19 cellular contexts compared by ENCODE assay signal in the genomic region with DNA sequence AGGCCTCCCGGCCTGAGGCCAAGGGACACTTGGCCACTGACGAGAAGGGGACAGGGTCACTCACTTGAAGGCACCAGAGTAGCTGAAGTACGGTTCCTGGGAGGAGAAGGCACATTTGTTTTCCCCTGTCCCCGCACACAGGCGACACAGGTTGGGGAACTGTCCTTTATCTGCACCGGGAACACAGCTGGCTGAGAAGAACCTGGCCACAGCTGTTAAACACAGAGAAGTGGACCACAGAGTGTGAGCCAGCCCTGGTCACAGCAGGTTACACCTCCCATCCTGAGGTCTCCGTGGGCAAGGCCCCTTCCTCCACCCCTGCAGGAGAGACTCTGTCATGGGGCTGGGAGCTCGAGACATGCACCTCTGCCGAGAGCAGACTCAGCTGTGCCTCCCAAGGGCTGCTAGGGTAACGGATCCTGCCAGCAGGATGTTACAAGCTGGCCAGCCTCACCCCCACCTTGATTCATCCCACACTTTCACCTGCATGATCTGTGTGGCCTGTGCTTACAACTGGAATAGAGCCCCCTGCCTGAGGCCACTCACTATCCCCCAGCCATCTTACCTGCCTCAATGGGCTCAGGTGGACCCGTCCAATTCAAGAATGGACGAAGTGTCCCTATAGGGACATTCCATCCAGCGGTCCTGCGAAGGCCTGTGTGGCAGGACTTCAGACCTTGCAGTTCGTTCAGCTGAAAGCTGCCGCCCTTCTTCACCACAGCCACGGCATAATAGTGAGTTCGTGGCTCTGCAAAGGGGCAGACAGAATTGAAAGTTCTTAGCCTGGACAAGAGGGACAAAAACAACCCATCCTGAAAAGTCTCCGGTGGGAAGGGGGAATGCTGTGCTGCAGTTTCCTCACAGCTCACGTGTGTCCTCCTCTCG. TPM values are rescaled to one million over a fixed set of nuclear protein-coding genes. Genes with fewer than 3 reads are reported as not detected.
DNase-seq lines count a peak whose midpoint lies in the region; FAIRE-seq and TF ChIP-seq lines count a peak whose summit lies in the region.
"Had no signal": no experiment of that assay in that cellular context is flagged by ENCODE, and none has a peak within 500 bp of the region (broad histone marks: within the 10 kb centered on the region; RNA-seq: fewer than 3 reads in every experiment).

No MANE protein-coding gene starts in this region.

- H3K4ac ChIP-seq in H1 (replicated peaks; ENCODE audit: insufficient read length, low read depth, low read length) (no peak overlapping the region), neuronal stem cell (ENCODE audit: low read length) (no peak overlapping the region)

- H4K8ac ChIP-seq in H1 (ENCODE audit: extremely low read depth, insufficient read depth, low read length) = no peak overlapping the region
- no peak overlapping the region for H4K8ac ChIP-seq in neuronal stem cell (ENCODE audit: low read depth, low read length)

- no peak overlapping the region for H3K4me3 Mint-ChIP-seq in activated CD4-positive, alpha-beta memory T cell treated with anti-CD3 and anti-CD28 coated beads, Interleukin-2, amount 10 ng/mL, durations not matched to agents 7 days and 5 days
- no peak overlapping the region for H3K4me3 Mint-ChIP-seq in activated CD4-positive, alpha-beta memory T cell treated with anti-CD3 and anti-CD28 coated beads for 36 hours
- no peak overlapping the region for H3K4me3 Mint-ChIP-seq in CD14-positive monocyte
- H3K4me3 Mint-ChIP-seq: HFFc6 had no signal

- intact Hi-C loops in activated CD4-positive, alpha-beta memory T cell treated with anti-CD3 and anti-CD28 coated beads for 36 hours (cut with micrococcal nuclease) = no loop called here
- intact Hi-C loops in CD14-positive monocyte (cut with micrococcal nuclease) = no loop called here

- H3K79me2 ChIP-seq in H1 (ENCODE audit: control insufficient read depth in 1 of 2, insufficient read depth in 2 of 2, low read length in 2 of 2) = no peaks in the 10 kb centered on the region

- TF ChIP-seq CTCF in GM13976 (IDR thresholded peaks at IDR 0.05; ENCODE audit: borderline replicate concordance, control extremely low read depth, extremely low read depth, insufficient read depth, missing control alignments) = no peak
- no peak for TF ChIP-seq CTCF in H1 (IDR thresholded peaks at IDR 0.05; ENCODE audit: control extremely low read depth in 1 of 3, insufficient read depth in 1 of 3, low read depth in 1 of 3, low read length in 3 of 3)
- no peak for TF ChIP-seq CTCF in CD14-positive monocyte (IDR thresholded peaks at IDR 0.05)

- no peaks in the 10 kb centered on the region for H3K36me3 Mint-ChIP-seq in activated CD4-positive, alpha-beta memory T cell treated with anti-CD3 and anti-CD28 coated beads, Interleukin-2, amount 10 ng/mL, durations not matched to agents 7 days and 5 days (ENCODE audit: low read depth)
- no peaks in the 10 kb centered on the region for H3K36me3 Mint-ChIP-seq in activated CD4-positive, alpha-beta memory T cell treated with anti-CD3 and anti-CD28 coated beads for 36 hours
- no peaks in the 10 kb centered on the region for H3K36me3 Mint-ChIP-seq in CD14-positive monocyte

- H2BK120ac ChIP-seq in H1 (replicated peaks; ENCODE audit: low read depth, low read length) (no peak overlapping the region), neuronal stem cell (ENCODE audit: low read depth, low read length) (no peak overlapping the region)

- peaks cover 39% of the 10 kb centered on the region for H3K27me3 Mint-ChIP-seq in activated CD4-positive, alpha-beta memory T cell treated with anti-CD3 and anti-CD28 coated beads, Interleukin-2, amount 10 ng/mL, durations not matched to agents 7 days and 5 days
- peaks cover 13% of the 10 kb centered on the region for H3K27me3 Mint-ChIP-seq in activated CD4-positive, alpha-beta memory T cell treated with anti-CD3 and anti-CD28 coated beads for 36 hours
- peaks cover 3 to 15% (median 4%) of the 10 kb centered on the region in 3 donors for H3K27me3 Mint-ChIP-seq in CD14-positive monocyte (ENCODE audit: low read depth in 3 of 3)

- H3K27ac ChIP-seq in H1 (ENCODE audit: low read depth, low read length) = no peak overlapping the region
- H3K27ac ChIP-seq in neuronal stem cell (replicated peaks; ENCODE audit: low read length) = no peak overlapping the region
- H3K27ac ChIP-seq: 22Rv1, C4-2B, KMS-11 had no signal

- H3K27me3 ChIP-seq in H1 (replicated peaks in 1 of 4; ENCODE audit: control insufficient read depth in 3 of 4, extremely low read depth in 1 of 4, insufficient read depth in 3 of 4, low read length in 3 of 4) = no peaks in the 10 kb centered on the region
- H3K27me3 ChIP-seq in neuronal stem cell (ENCODE audit: control insufficient read depth in 3 of 3, insufficient read depth in 3 of 3, low read depth in 1 of 3, low read length in 3 of 3) = no peaks in the 10 kb centered on the region

- TF ChIP-seq EP300 in H1 (IDR thresholded peaks at IDR 0.05; ENCODE audit: borderline replicate concordance in 1 of 2, low read depth in 2 of 2, low read length in 2 of 2) = no peak

- H3K4me1 ChIP-seq in H1 (replicated peaks in 1 of 4; ENCODE audit: control insufficient read depth in 3 of 4, insufficient read depth in 4 of 4, low read length in 3 of 4) (no peaks in the 10 kb centered on the region), neuronal stem cell (ENCODE audit: control insufficient read depth in 2 of 2, insufficient read depth in 1 of 2, low read depth in 1 of 2, low read length in 2 of 2) (no peaks in the 10 kb centered on the region)

- H2BK15ac ChIP-seq in H1 (ENCODE audit: low read length) (0 out of 2 replicates have a peak overlapping the region, but pooled peaks have one; percentile 16), neuronal stem cell (ENCODE audit: low read length) (peak overlapping the region; percentile 24)

- WGBS in H1 (ENCODE audit: extremely low coverage in 1 of 2, insufficient coverage in 1 of 2, insufficient read length in 1 of 2, insufficient replicate concordance in 2 of 2, low coverage in 1 of 2, low lambda C conversion rate in 2 of 2, missing lambda C conversion rate in 1 of 2), 2 experiments = 88% methylated on average over 21 of the region's 21 CpGs; no CpG with 5 or more reads in 1 of the 2 experiments
- WGBS in neuronal stem cell (ENCODE audit: extremely low coverage in 2 of 2, insufficient read length in 2 of 2, insufficient replicate concordance in 1 of 2), 2 donors = no CpG with 5 or more reads among the region's 21 CpGs

- H3K27ac Mint-ChIP-seq in activated CD4-positive, alpha-beta memory T cell treated with anti-CD3 and anti-CD28 coated beads, Interleukin-2, amount 10 ng/mL, durations not matched to agents 7 days and 5 days = no peak overlapping the region
- no peak overlapping the region for H3K27ac Mint-ChIP-seq in activated CD4-positive, alpha-beta memory T cell treated with anti-CD3 and anti-CD28 coated beads for 36 hours
- no peak overlapping the region for H3K27ac Mint-ChIP-seq in CD14-positive monocyte
- H3K27ac Mint-ChIP-seq: HFFc6 had no signal

- FAIRE-seq in H1 (lab: Jason Lieb, UNC) = no peak

- H3K18ac ChIP-seq in H1 (ENCODE audit: extremely low read depth, low read length) (no peak overlapping the region), neuronal stem cell (ENCODE audit: low read length) (peak overlapping the region; percentile 80)

- peak; percentile 9 for DNase-seq in activated CD4-positive, alpha-beta memory T cell treated with anti-CD3 and anti-CD28 coated beads, Interleukin-2, amount 10 ng/mL, durations not matched to agents 7 days and 5 days
- no peak for DNase-seq in activated CD4-positive, alpha-beta memory T cell treated with anti-CD3 and anti-CD28 coated beads for 36 hours
- DNase-seq in GM13976 (ENCODE audit: low spot score) (peak; percentile 16), H1 (ENCODE audit: low read depth in 1 of 2, low spot score in 2 of 2) (no peak), neuronal stem cell (ENCODE audit: low spot score) (no peak), CD14-positive monocyte (ENCODE audit: low spot score) (no peak), mucosa of gallbladder (ENCODE audit: low spot score) (no peak), putamen (ENCODE audit: low spot score) (no peak)
- DNase-seq: H7, HFFc6, NCI-H1105, NCI-H146, NCI-H2029 treated with DMSO at 0.1 percent for 48 hours, NCI-H226, NCI-H510A treated with DMSO at 0.1 percent for 48 hours, NCI-H82 had no signal

- no peak overlapping the region for H3K56ac ChIP-seq in H1 (replicated peaks; ENCODE audit: insufficient read length, low read depth, low read length)

- H3K14ac ChIP-seq in H1 (ENCODE audit: insufficient read length) (no peak overlapping the region), neuronal stem cell (ENCODE audit: low read length) (no peak overlapping the region)

- H3K4me3 ChIP-seq in H1 (ENCODE audit: extremely low read depth in 1 of 4, insufficient read depth in 2 of 4, low read depth in 3 of 4, low read length in 4 of 4) (no peak overlapping the region), neuronal stem cell (ENCODE audit: low read length in 2 of 2) (peak overlapping the region in 1 of 2 donors; percentile 2)

- 0 out of 2 replicates have a peak overlapping the region, but pooled peaks have one; percentile 35 for H2BK5ac ChIP-seq in H1 (ENCODE audit: low read depth, low read length)
- peak overlapping the region; percentile 59 for H2BK5ac ChIP-seq in neuronal stem cell (ENCODE audit: low read length)

- H3K23ac ChIP-seq in H1 (ENCODE audit: insufficient read length) = no peak overlapping the region
- peak overlapping the region; percentile 57 for H3K23ac ChIP-seq in neuronal stem cell (ENCODE audit: low read depth, low read length, poor library complexity)

- H3K36me3 ChIP-seq in H1 (ENCODE audit: control insufficient read depth in 2 of 4, insufficient read depth in 4 of 4, low read length in 3 of 4) (no peaks in the 10 kb centered on the region), neuronal stem cell (replicated peaks in 1 of 2; ENCODE audit: control insufficient read depth in 2 of 2, insufficient read depth in 2 of 2, low read length in 2 of 2) (no peaks in the 10 kb centered on the region)

- CTCF ChIA-PET in activated CD4-positive, alpha-beta memory T cell treated with anti-CD3 and anti-CD28 coated beads, Interleukin-2, amount 10 ng/mL, durations not matched to agents 7 days and 5 days (lab: Charles Lee) = no interaction called here
- CTCF ChIA-PET in activated CD4-positive, alpha-beta memory T cell treated with anti-CD3 and anti-CD28 coated beads for 36 hours (lab: Charles Lee) = interaction anchor here (0.7 kb wide), 1 partner anchor 248 kb away, joined by 3 read pairs; no protein-coding TSS in a partner anchor
- CTCF ChIA-PET in H1 (lab: Charles Lee; ENCODE audit: partially characterized antibody) = interaction anchor here (0.7 to 4.5 kb wide), 3 partner anchors 11 to 216 kb away, joined by 3 to 22 read pairs (median 4); no protein-coding TSS in a partner anchor

- no peak overlapping the region for H4K91ac ChIP-seq in H1 (replicated peaks; ENCODE audit: insufficient read length, low read length)
- no peak overlapping the region for H4K91ac ChIP-seq in neuronal stem cell (ENCODE audit: low read depth, low read length, poor library complexity)

- H2BK20ac ChIP-seq in H1 (ENCODE audit: low read length) = no peak overlapping the region

- in situ Hi-C loops in GM13976 (cut with MboI; ENCODE audit: low sequenced_read_pairs, unreplicated experiment) = no loop called here

- H3K23me2 ChIP-seq in H1 (ENCODE audit: low read depth, low read length) = no peaks in the 10 kb centered on the region

- peaks cover 4% of the 10 kb centered on the region for H3K4me1 Mint-ChIP-seq in activated CD4-positive, alpha-beta memory T cell treated with anti-CD3 and anti-CD28 coated beads, Interleukin-2, amount 10 ng/mL, durations not matched to agents 7 days and 5 days
- H3K4me1 Mint-ChIP-seq in activated CD4-positive, alpha-beta memory T cell treated with anti-CD3 and anti-CD28 coated beads for 36 hours (ENCODE audit: low read depth) = no peaks in the 10 kb centered on the region
- H3K4me1 Mint-ChIP-seq in CD14-positive monocyte = no peaks in the 10 kb centered on the region

- H3K9me3 ChIP-seq in H1 (ENCODE audit: insufficient read depth in 2 of 2, low read depth in 1 of 2, low read length in 1 of 2) (no peaks in the 10 kb centered on the region), neuronal stem cell (replicated peaks in 1 of 2; ENCODE audit: control insufficient read depth in 2 of 2, insufficient read depth in 1 of 2, low read depth in 1 of 2, low read length in 2 of 2) (no peaks in the 10 kb centered on the region)

- H2AK5ac ChIP-seq in H1 (ENCODE audit: low read depth, low read length) = no peak overlapping the region
- H2AK5ac ChIP-seq in neuronal stem cell (ENCODE audit: low read depth, low read length) = no peak overlapping the region

- H2AFZ ChIP-seq in H1 (ENCODE audit: low read length) (no peak overlapping the region), neuronal stem cell (ENCODE audit: low read length) (no peak overlapping the region)

- no peak overlapping the region for H4K5ac ChIP-seq in H1 (ENCODE audit: insufficient read length, low read depth, low read length)

- no peak for TF ChIP-seq POLR2A in H1 (IDR thresholded peaks at IDR 0.05; ENCODE audit: control extremely low read depth in 1 of 2, low read depth in 2 of 2, low read length in 2 of 2)

- H2BK12ac ChIP-seq in H1 (ENCODE audit: low read depth, low read length) (peak overlapping the region; percentile 27; the same call in 1 of the 2 replicates), neuronal stem cell (ENCODE audit: low read length) (peak overlapping the region; percentile 23)

- POLR2A ChIA-PET in activated CD4-positive, alpha-beta memory T cell treated with anti-CD3 and anti-CD28 coated beads, Interleukin-2, amount 10 ng/mL, durations not matched to agents 7 days and 5 days (lab: Charles Lee) = no interaction called here
- POLR2A ChIA-PET in activated CD4-positive, alpha-beta memory T cell treated with anti-CD3 and anti-CD28 coated beads for 36 hours (lab: Charles Lee) = no interaction called here
- POLR2A ChIA-PET in H1 (lab: Charles Lee; ENCODE audit: partially characterized antibody) = no interaction called here

- no peak overlapping the region for H3K4me2 ChIP-seq in H1 (ENCODE audit: insufficient read depth in 1 of 2, low read depth in 2 of 2, low read length in 2 of 2)
- no peak overlapping the region for H3K4me2 ChIP-seq in neuronal stem cell (ENCODE audit: insufficient read depth, low read length, poor library complexity, severe bottlenecking)
- H3K4me2 ChIP-seq: KMS-11 had no signal

- H3K9me3 Mint-ChIP-seq in activated CD4-positive, alpha-beta memory T cell treated with anti-CD3 and anti-CD28 coated beads, Interleukin-2, amount 10 ng/mL, durations not matched to agents 7 days and 5 days = no peaks in the 10 kb centered on the region
- no peaks in the 10 kb centered on the region for H3K9me3 Mint-ChIP-seq in activated CD4-positive, alpha-beta memory T cell treated with anti-CD3 and anti-CD28 coated beads for 36 hours
- peaks cover 0 to 9% (median 2%) of the 10 kb centered on the region in 7 donors for H3K9me3 Mint-ChIP-seq in CD14-positive monocyte

- no peak for TF ChIP-seq RAD21 in H1 (IDR thresholded peaks at IDR 0.05 in 1 of 2, conservative IDR thresholded peaks at IDR 0.05 in 1 of 2; ENCODE audit: low read depth in 2 of 2, low read length in 2 of 2)

- H3K79me1 ChIP-seq in H1 (ENCODE audit: low read depth, low read length) (no peaks in the 10 kb centered on the region), neuronal stem cell (ENCODE audit: low read depth, low read length) (no peaks in the 10 kb centered on the region)

- no peaks in the 10 kb centered on the region for H4K20me1 ChIP-seq in H1 (replicated peaks in 1 of 2; ENCODE audit: control insufficient read depth in 1 of 2, insufficient read depth in 2 of 2, low read length in 2 of 2)

- H3K9ac ChIP-seq in H1 (replicated peaks in 1 of 4; ENCODE audit: extremely low read depth in 1 of 4, low read depth in 3 of 4, low read length in 3 of 4) = no peak overlapping the region
- H3K9ac ChIP-seq in neuronal stem cell (ENCODE audit: low read depth, low read length, poor library complexity) = no peak overlapping the region
- H3K9ac ChIP-seq: KMS-11 had no signal

RNA-seq across cellular contexts. Expression of a gene that starts 9.2 kb away (rescaled TPM):
- not detected for total RNA-seq in activated CD4-positive, alpha-beta memory T cell treated with anti-CD3 and anti-CD28 coated beads, Interleukin-2, amount 10 ng/mL, durations not matched to agents 7 days and 5 days
- total RNA-seq in activated CD4-positive, alpha-beta memory T cell treated with anti-CD3 and anti-CD28 coated beads for 36 hours = not detected
- 0.80 and 0.99 TPM in 2 replicates for total RNA-seq in H1 (2021; fragmentation: NEBNext Ultra II Directional; extraction: Animal tissue kit (Norgen Biotek cat#: 25700))
- polyA plus RNA-seq in H1 (2011; rRNA removed) = 0.23 and 0.36 TPM in 2 replicates
- 0.36 TPM for polyA plus RNA-seq in H1 (2011; cell fraction: cytosol; rRNA removed)
- 0.76 TPM for polyA plus RNA-seq in H1 (2011; cell fraction: nucleus; rRNA removed)
- 0.41 to 0.60 TPM (median 0.47 TPM) in 4 replicates for polyA plus RNA-seq in H1 (2012, experiment 1 of 2)
- polyA plus RNA-seq in H1 (2012, experiment 2 of 2) = 0.66 TPM
- 0.55 TPM for polyA plus RNA-seq in H1 (2013, experiment 1 of 2)
- polyA plus RNA-seq in H1 (2013, experiment 2 of 2) = 0.50 TPM
- polyA minus RNA-seq in H1 (2011; rRNA and poly(A)+ RNA removed) = 0.28 and 0.93 TPM in 2 replicates
- polyA minus RNA-seq in H1 (2011; cell fraction: cytosol; rRNA and poly(A)+ RNA removed) = 1.7 TPM
- polyA minus RNA-seq in H1 (2011; cell fraction: nucleus; rRNA and poly(A)+ RNA removed) = not detected
- not detected for polyA plus RNA-seq in neuronal stem cell (2013, experiment 1 of 2)
- polyA plus RNA-seq in neuronal stem cell (2013, experiment 2 of 2) = 0.01 TPM
- polyA plus RNA-seq in CD14-positive monocyte = not detected
- total RNA-seq in mucosa of gallbladder = 0.83 TPM
- total RNA-seq: H7 had no signal

RNA-seq across cellular contexts. Expression of a gene that starts 42.3 kb away (rescaled TPM):
- not detected for total RNA-seq in activated CD4-positive, alpha-beta memory T cell treated with anti-CD3 and anti-CD28 coated beads, Interleukin-2, amount 10 ng/mL, durations not matched to agents 7 days and 5 days
- total RNA-seq in activated CD4-positive, alpha-beta memory T cell treated with anti-CD3 and anti-CD28 coated beads for 36 hours = not detected
- total RNA-seq in H1 (2021; fragmentation: NEBNext Ultra II Directional; extraction: Animal tissue kit (Norgen Biotek cat#: 25700)) = 0.33 TPM in 1 of 2 replicates, not detected in the other
- 0.06 and 0.08 TPM in 2 replicates for polyA plus RNA-seq in H1 (2011; rRNA removed)
- polyA plus RNA-seq in H1 (2011; cell fraction: cytosol; rRNA removed) = 0.05 TPM
- polyA plus RNA-seq in H1 (2011; cell fraction: nucleus; rRNA removed) = not detected
- polyA plus RNA-seq in H1 (2012, experiment 1 of 2) = 0.13 to 0.17 TPM (median 0.13 TPM) in 3 of 4 replicates, not detected in the other
- polyA plus RNA-seq in H1 (2012, experiment 2 of 2) = 0.13 TPM
- 0.10 TPM for polyA plus RNA-seq in H1 (2013, experiment 1 of 2)
- not detected for polyA plus RNA-seq in H1 (2013, experiment 2 of 2)
- polyA minus RNA-seq in H1 (2011; rRNA and poly(A)+ RNA removed) = not detected in 2 replicates
- polyA minus RNA-seq in H1 (2011; cell fraction: cytosol; rRNA and poly(A)+ RNA removed) = not detected
- not detected for polyA minus RNA-seq in H1 (2011; cell fraction: nucleus; rRNA and poly(A)+ RNA removed)
- not detected for polyA plus RNA-seq in neuronal stem cell (2013, experiment 1 of 2)
- not detected for polyA plus RNA-seq in neuronal stem cell (2013, experiment 2 of 2)
- not detected for polyA plus RNA-seq in CD14-positive monocyte
- total RNA-seq in mucosa of gallbladder = not detected
- total RNA-seq: HFFc6 had no signal

RNA-seq across cellular contexts. Expression of a gene that starts 48.4 kb away (rescaled TPM):
- total RNA-seq in activated CD4-positive, alpha-beta memory T cell treated with anti-CD3 and anti-CD28 coated beads, Interleukin-2, amount 10 ng/mL, durations not matched to agents 7 days and 5 days = 1 to 10 TPM; 5.4 to 6.2 TPM
- total RNA-seq in activated CD4-positive, alpha-beta memory T cell treated with anti-CD3 and anti-CD28 coated beads for 36 hours = 1 to 10 TPM; 1.3 to 1.4 TPM
- not detected in 2 replicates for total RNA-seq in H1 (2021; fragmentation: NEBNext Ultra II Directional; extraction: Animal tissue kit (Norgen Biotek cat#: 25700))
- polyA plus RNA-seq in H1 (2011; rRNA removed) (not detected in 2 replicates), CD14-positive monocyte (10 to 100 TPM; 10.2 to 11.7 TPM)
- not detected for polyA plus RNA-seq in H1 (2011; cell fraction: cytosol; rRNA removed)
- not detected for polyA plus RNA-seq in H1 (2011; cell fraction: nucleus; rRNA removed)
- polyA plus RNA-seq in H1 (2012, experiment 1 of 2) = not detected in 4 replicates
- polyA plus RNA-seq in H1 (2012, experiment 2 of 2) = not detected
- polyA plus RNA-seq in H1 (2013, experiment 1 of 2) = not detected
- polyA plus RNA-seq in H1 (2013, experiment 2 of 2) = not detected
- polyA minus RNA-seq in H1 (2011; rRNA and poly(A)+ RNA removed) = not detected in 2 replicates
- not detected for polyA minus RNA-seq in H1 (2011; cell fraction: cytosol; rRNA and poly(A)+ RNA removed)
- polyA minus RNA-seq in H1 (2011; cell fraction: nucleus; rRNA and poly(A)+ RNA removed) = not detected
- not detected for polyA plus RNA-seq in neuronal stem cell (2013, experiment 1 of 2)
- polyA plus RNA-seq in neuronal stem cell (2013, experiment 2 of 2) = not detected
- 9.1 TPM for total RNA-seq in mucosa of gallbladder
- total RNA-seq: H7 had no signal

Comparison
In these comparisons a context has a peak if more than half of its experiments do, and no peak if none do; other contexts are left out.
1. DNase-seq: peak in activated CD4-positive, alpha-beta memory T cell treated with anti-CD3 and anti-CD28 coated beads, Interleukin-2, amount 10 ng/mL, durations not matched to agents 7 days and 5 days (single experiment) and GM13976 (single experiment); none in activated CD4-positive, alpha-beta memory T cell treated with anti-CD3 and anti-CD28 coated beads for 36 hours (single experiment), H1 (0 of 2), neuronal stem cell (single experiment), CD14-positive monocyte (single experiment), mucosa of gallbladder (single experiment) and putamen (single experiment).